Comparison of ENCODE assay signal across 13 cellular contexts in genomic region chr6:128511518-128511917, GRCh38. TPM values are rescaled to one million over a fixed set of nuclear protein-coding genes. Genes with fewer than 3 reads are reported as not detected.
A peak's percentile ranks its signal among the peaks of the same experiment; 100 is the strongest.
DNase-seq lines count a peak whose midpoint lies in the region; ATAC-seq, FAIRE-seq and TF ChIP-seq lines count a peak whose summit lies in the region.
"Had no signal": no experiment of that assay in that cellular context is flagged by ENCODE, and none has a peak within 500 bp of the region (broad histone marks: within the 10 kb centered on the region; RNA-seq: fewer than 3 reads in every experiment).

No MANE protein-coding gene starts in this region.

- WGBS in upper lobe of left lung, 2 donors, result 51 to 65% methylated on average over 4 of the region's 4 CpGs
- 77 to 86% (median 81%) methylated on average over 4 of the region's 4 CpGs for WGBS in spleen, 5 donors

- peak overlapping the region; percentile 34 for H2AFZ ChIP-seq in keratinocyte (ENCODE audit: control insufficient read depth, low read length)

- TF ChIP-seq POLR2A in H54 (IDR thresholded peaks at IDR 0.05; ENCODE audit: low read depth, low read length) (no peak), upper lobe of left lung (IDR thresholded peaks at IDR 0.05) (no peak), spleen (IDR thresholded peaks at IDR 0.05) (no peak)

- H3K36me3 Mint-ChIP-seq in activated CD4-positive, alpha-beta T cell treated with anti-CD3 and anti-CD28 coated beads for 36 hours (ENCODE audit: low read depth), result no peaks in the 10 kb centered on the region

- H3K27me3 Mint-ChIP-seq in activated CD4-positive, alpha-beta T cell treated with anti-CD3 and anti-CD28 coated beads for 36 hours, result peaks cover 18% of the 10 kb centered on the region

- POLR2A ChIA-PET in activated CD4-positive, alpha-beta T cell treated with anti-CD3 and anti-CD28 coated beads for 36 hours (lab: Charles Lee), result no interaction called here

- peak; percentile 53 for FAIRE-seq in H54 (lab: Jason Lieb, UNC)
- FAIRE-seq in keratinocyte (lab: Jason Lieb, UNC), result peak; percentile 86

- H3K9me3 Mint-ChIP-seq in activated CD4-positive, alpha-beta T cell treated with anti-CD3 and anti-CD28 coated beads for 36 hours (ENCODE audit: low read depth), result no peaks in the 10 kb centered on the region
- H3K9me3 Mint-ChIP-seq: activated naive CD4-positive, alpha-beta T cell treated with anti-CD3 and anti-CD28 coated beads for 36 hours; T-helper 1 cell treated with Interleukin-12 subunit alpha and Interleukin-12 subunit beta and Interleukin-4 antibody, amounts not matched to agents 30 μg/mL and 1 μg/mL, for 36 hours had no signal

- CTCF ChIA-PET in activated CD4-positive, alpha-beta T cell treated with anti-CD3 and anti-CD28 coated beads for 36 hours (lab: Charles Lee), result interaction anchor here (0.6 kb wide), 1 partner anchor 859 kb away, joined by 3 read pairs; no protein-coding TSS in a partner anchor

- H3K36me3 ChIP-seq in keratinocyte (ENCODE audit: control insufficient read depth in 2 of 2, extremely low read depth in 1 of 2, insufficient read depth in 2 of 2, low read length in 2 of 2) (no peaks in the 10 kb centered on the region), upper lobe of left lung (no peaks in the 10 kb centered on the region), spleen (no peaks in the 10 kb centered on the region)

- ATAC-seq in upper lobe of left lung (ENCODE audit: low FRiP score in 2 of 2), result no peak
- ATAC-seq in activated CD4-positive, alpha-beta T cell treated with anti-CD3 and anti-CD28 coated beads for 36 hours, result no peak

- H3K27ac ChIP-seq in keratinocyte (ENCODE audit: control insufficient read depth, insufficient read depth, low read length), result peak overlapping the region; percentile 95
- H3K27ac ChIP-seq in upper lobe of left lung, result peak overlapping the region in 1 of 4 donors; percentile 26
- no peak overlapping the region for H3K27ac ChIP-seq in spleen

- H3K4me2 ChIP-seq in keratinocyte (ENCODE audit: control insufficient read depth, extremely low read depth, insufficient read depth, low read depth, low read length), result peak overlapping the region; percentile 84

- dilution Hi-C loops in keratinocyte (cut with MboI; ENCODE audit: extremely low pct_ligation_motif_present, low sequenced_read_pairs), result no loop called here

- no peak for TF ChIP-seq CTCF in keratinocyte (optimal IDR thresholded peaks at IDR 0.05 in 1 of 3, IDR thresholded peaks at IDR 0.05 in 1 of 3, conservative IDR thresholded peaks at IDR 0.05 in 1 of 3; ENCODE audit: extremely low read depth in 1 of 3, insufficient read depth in 2 of 3, low read length in 3 of 3)
- no peak for TF ChIP-seq CTCF in upper lobe of left lung (IDR thresholded peaks at IDR 0.05)
- no peak for TF ChIP-seq CTCF in spleen (IDR thresholded peaks at IDR 0.05 in 8 of 11, conservative IDR thresholded peaks at IDR 0.05 in 3 of 11)

- no peaks in the 10 kb centered on the region for H3K4me1 Mint-ChIP-seq in activated CD4-positive, alpha-beta T cell treated with anti-CD3 and anti-CD28 coated beads for 36 hours

- peaks cover 5% of the 10 kb centered on the region for H4K20me1 ChIP-seq in keratinocyte (ENCODE audit: control insufficient read depth, extremely low read depth, insufficient read depth, low read length)

- intact Hi-C loops in spleen (cut with DNase I; ENCODE audit: low total_unique reads), result no loop called here
- intact Hi-C loops in activated CD4-positive, alpha-beta T cell treated with anti-CD3 and anti-CD28 coated beads for 36 hours (cut with DNase I, micrococcal nuclease), result no loop called here

- no peak overlapping the region for H3K4me3 Mint-ChIP-seq in activated CD4-positive, alpha-beta T cell treated with anti-CD3 and anti-CD28 coated beads for 36 hours
- H3K4me3 Mint-ChIP-seq: activated naive CD4-positive, alpha-beta T cell treated with anti-CD3 and anti-CD28 coated beads for 36 hours; T-helper 1 cell treated with Interleukin-12 subunit alpha and Interleukin-12 subunit beta and Interleukin-4 antibody, amounts not matched to agents 30 μg/mL and 1 μg/mL, for 36 hours had no signal

- H3K27me3 ChIP-seq in keratinocyte (ENCODE audit: control insufficient read depth, extremely low read depth, insufficient read depth, low read length) (no peaks in the 10 kb centered on the region), upper lobe of left lung (no peaks in the 10 kb centered on the region), spleen (replicated peaks in 1 of 7) (peaks cover 0 to under 1% (median 0%) of the 10 kb centered on the region in 7 donors)

- no peak for TF ChIP-seq EP300 in upper lobe of left lung (IDR thresholded peaks at IDR 0.05)

- H3K9me1 ChIP-seq in keratinocyte (ENCODE audit: control insufficient read depth, extremely low read depth, insufficient read depth, low read length), result peaks cover 3% of the 10 kb centered on the region

- peak overlapping the region in 2 of 3 experiments; percentile 37 to 44 for H3K4me3 ChIP-seq in keratinocyte (ENCODE audit: control insufficient read depth in 2 of 3, extremely low read depth in 1 of 3, insufficient read depth in 2 of 3, low read depth in 1 of 3, low read length in 3 of 3)
- no peak overlapping the region for H3K4me3 ChIP-seq in upper lobe of left lung
- no peak overlapping the region for H3K4me3 ChIP-seq in spleen

- H3K4me1 ChIP-seq in keratinocyte (ENCODE audit: control insufficient read depth, extremely low read depth, insufficient read depth, low read length) (peaks cover 80% of the 10 kb centered on the region), upper lobe of left lung (peaks cover 9 to 38% (median 31%) of the 10 kb centered on the region in 4 donors), spleen (no peaks in the 10 kb centered on the region)

- H3K27ac Mint-ChIP-seq in activated CD4-positive, alpha-beta T cell treated with anti-CD3 and anti-CD28 coated beads for 36 hours, result no peak overlapping the region
- H3K27ac Mint-ChIP-seq: activated naive CD4-positive, alpha-beta T cell treated with anti-CD3 and anti-CD28 coated beads for 36 hours; T-helper 1 cell treated with Interleukin-12 subunit alpha and Interleukin-12 subunit beta and Interleukin-4 antibody, amounts not matched to agents 30 μg/mL and 1 μg/mL, for 36 hours had no signal

- H3K9me3 ChIP-seq in keratinocyte (ENCODE audit: control insufficient read depth, low read depth, low read length), result no peaks in the 10 kb centered on the region
- H3K9me3 ChIP-seq in upper lobe of left lung, result no peaks in the 10 kb centered on the region
- H3K9me3 ChIP-seq in spleen, result no peaks in the 10 kb centered on the region

- DNase-seq in EL (peak; percentile 59), H54 (ENCODE audit: insufficient read length, low spot score) (no peak), LoVo (ENCODE audit: low spot score) (peak; percentile 56), keratinocyte (ENCODE audit: low read depth, low spot score) (peak; percentile 58), KG1 (lab: John Stamatoyannopoulos, UW) (no peak), upper lobe of left lung (no peak), spleen (no peak)
- no peak for DNase-seq in activated CD4-positive, alpha-beta T cell treated with anti-CD3 and anti-CD28 coated beads for 36 hours
- DNase-seq: activated naive CD4-positive, alpha-beta T cell treated with anti-CD3 and anti-CD28 coated beads for 36 hours; AML-193; head of caudate nucleus; NCI-H2081 treated with DMSO at 0.1 percent for 48 hours had no signal

- peak overlapping the region; percentile 73 for H3K9ac ChIP-seq in keratinocyte (ENCODE audit: control insufficient read depth, extremely low read depth, insufficient read depth, low read length)

- H3K79me2 ChIP-seq in keratinocyte (ENCODE audit: control insufficient read depth, insufficient read depth, low read length), result peaks cover 88% of the 10 kb centered on the region

RNA-seq across cellular contexts. Expression of gene PTPRK, which starts 8.9 kb away (rescaled TPM):
- polyA plus RNA-seq in keratinocyte (42.6 to 52.7 TPM (median 50.4 TPM) in 3 replicates), spleen (1 to 10 TPM; 3.3 to 4.4 (median 4.0) TPM)
- polyA plus RNA-seq in keratinocyte (2011; ENCODE audit: low read depth), result 24.3 TPM
- 18.0 and 29.0 TPM in 2 replicates for polyA plus RNA-seq in keratinocyte (2011; cell fraction: cytosol; rRNA removed)
- 106 and 107 TPM in 2 replicates for polyA plus RNA-seq in keratinocyte (2011; cell fraction: nucleus; rRNA removed)
- polyA plus RNA-seq in keratinocyte (2012; ENCODE audit: low replicate concordance), result 25.9 and 73.3 TPM in 2 replicates
- 120 to 188 TPM (median 180 TPM) in 3 replicates for polyA minus RNA-seq in keratinocyte
- polyA minus RNA-seq in keratinocyte (2011; cell fraction: cytosol; rRNA and poly(A)+ RNA removed), result 51.2 TPM
- 393 and 711 TPM in 2 replicates for polyA minus RNA-seq in keratinocyte (2011; cell fraction: nucleus; rRNA and poly(A)+ RNA removed)
- total RNA-seq in upper lobe of left lung (10 to 100 TPM; 42.7 to 97.4 (median 65.2) TPM), spleen (10 to 100 TPM; 22.1 to 67.8 (median 41.4) TPM)
- total RNA-seq in activated CD4-positive, alpha-beta T cell treated with anti-CD3 and anti-CD28 coated beads for 36 hours, result 1 to 10 TPM; 4.1 to 5.0 TPM

Comparison
In these comparisons a context has a peak if more than half of its experiments do, and no peak if none do; other contexts are left out.
1. DNase-seq: peak in EL (single experiment), LoVo (single experiment) and keratinocyte (single experiment); none in H54 (single experiment), KG1 (single experiment), upper lobe of left lung (0 of 2), spleen (single experiment) and activated CD4-positive, alpha-beta T cell treated with anti-CD3 and anti-CD28 coated beads for 36 hours (single experiment).
2. H3K4me3 ChIP-seq: peak in keratinocyte (2 of 3); none in upper lobe of left lung (0 of 4) and spleen (0 of 8).